In the genomic region with DNA sequence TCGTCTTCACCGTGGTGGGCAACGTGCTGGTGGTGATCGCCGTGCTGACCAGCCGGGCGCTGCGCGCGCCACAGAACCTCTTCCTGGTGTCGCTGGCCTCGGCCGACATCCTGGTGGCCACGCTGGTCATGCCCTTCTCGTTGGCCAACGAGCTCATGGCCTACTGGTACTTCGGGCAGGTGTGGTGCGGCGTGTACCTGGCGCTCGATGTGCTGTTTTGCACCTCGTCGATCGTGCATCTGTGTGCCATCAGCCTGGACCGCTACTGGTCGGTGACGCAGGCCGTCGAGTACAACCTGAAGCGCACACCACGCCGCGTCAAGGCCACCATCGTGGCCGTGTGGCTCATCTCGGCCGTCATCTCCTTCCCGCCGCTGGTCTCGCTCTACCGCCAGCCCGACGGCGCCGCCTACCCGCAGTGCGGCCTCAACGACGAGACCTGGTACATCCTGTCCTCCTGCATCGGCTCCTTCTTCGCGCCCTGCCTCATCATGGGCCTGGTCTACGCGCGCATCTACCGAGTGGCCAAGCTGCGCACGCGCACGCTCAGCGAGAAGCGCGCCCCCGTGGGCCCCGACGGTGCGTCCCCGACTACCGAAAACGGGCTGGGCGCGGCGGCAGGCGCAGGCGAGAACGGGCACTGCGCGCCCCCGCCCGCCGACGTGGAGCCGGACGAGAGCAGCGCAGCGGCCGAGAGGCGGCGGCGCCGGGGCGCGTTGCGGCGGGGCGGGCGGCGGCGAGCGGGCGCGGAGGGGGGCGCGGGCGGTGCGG, we compare ENCODE assay signal across 10 cellular contexts. TPM values are rescaled to one million over a fixed set of nuclear protein-coding genes. Genes with fewer than 3 reads are reported as not detected.
DNase-seq lines count a peak whose midpoint lies in the region; ATAC-seq and TF ChIP-seq lines count a peak whose summit lies in the region.
"Had no signal": no experiment of that assay in that cellular context is flagged by ENCODE, and none has a peak within 500 bp of the region (broad histone marks: within the 10 kb centered on the region; RNA-seq: fewer than 3 reads in every experiment).

No MANE protein-coding gene starts in this region.

- DNase-seq in D341Med (ENCODE audit: low spot score) (peak; percentile 84), NCI-H1930 (lab: John Stamatoyannopoulos, UW) (peak; percentile 33 to 64), erythroblast (lab: John Stamatoyannopoulos, UW) (peak; percentile 26 to 29), progenitor cell of endocrine pancreas (ENCODE audit: low spot score, unreplicated experiment) (no peak), LoVo (ENCODE audit: low spot score) (no peak), COLO829 (ENCODE audit: low spot score) (no peak), NCI-H146 treated with DMSO at 0.1 percent for 48 hours (lab: John Stamatoyannopoulos, UW; ENCODE audit: unreplicated experiment) (no peak)
- DNase-seq: KG1; stimulated activated CD4-positive, alpha-beta T cell treated with anti-CD3 and anti-CD28 coated beads, Interleukin-4, amount 100 ng/mL, for 24 hours had no signal

- no peak for TF ChIP-seq POLR2A in erythroblast (IDR thresholded peaks at IDR 0.05; ENCODE audit: low read length)

- peaks cover 47% of the 10 kb centered on the region for H3K27me3 Mint-ChIP-seq in progenitor cell of endocrine pancreas

- H3K36me3 Mint-ChIP-seq in progenitor cell of endocrine pancreas (ENCODE audit: insufficient read depth): no peaks in the 10 kb centered on the region

- H3K27ac Mint-ChIP-seq in progenitor cell of endocrine pancreas: peak overlapping the region; percentile 89

- ATAC-seq in GM19395 (IDR thresholded peaks at IDR 0.05; ENCODE audit: unreplicated experiment): no peak

- H3K9me3 Mint-ChIP-seq in progenitor cell of endocrine pancreas (ENCODE audit: low read depth): no peaks in the 10 kb centered on the region

- H3K4me1 Mint-ChIP-seq in progenitor cell of endocrine pancreas (ENCODE audit: low read depth): peaks cover 4% of the 10 kb centered on the region

- peak; percentile 3 for TF ChIP-seq CTCF in progenitor cell of endocrine pancreas (IDR thresholded peaks at IDR 0.05; ENCODE audit: unreplicated experiment)

- H3K4me3 Mint-ChIP-seq in progenitor cell of endocrine pancreas (ENCODE audit: low read depth): peak overlapping the region; percentile 78

RNA-seq across cellular contexts. Expression of a gene that starts 0.8 kb away (rescaled TPM):
- total RNA-seq in progenitor cell of endocrine pancreas: 2.9 and 3.0 TPM in 2 replicates

Comparison
In these comparisons a context has a peak if more than half of its experiments do, and no peak if none do; other contexts are left out.
1. DNase-seq: peak in D341Med (single experiment), NCI-H1930 (2 of 2) and erythroblast (2 of 2); none in progenitor cell of endocrine pancreas (single experiment), LoVo (single experiment), COLO829 (single experiment) and NCI-H146 treated with DMSO at 0.1 percent for 48 hours (single experiment).